19 cellular contexts compared by ENCODE assay signal in genomic region chr17:49021095-49021767, GRCh38. TPM values are rescaled to one million over a fixed set of nuclear protein-coding genes. Genes with fewer than 3 reads are reported as not detected.
DNase-seq lines count a peak whose midpoint lies in the region; ATAC-seq and TF ChIP-seq lines count a peak whose summit lies in the region.
"Had no signal": no experiment of that assay in that cellular context is flagged by ENCODE, and none has a peak within 500 bp of the region (broad histone marks: within the 10 kb centered on the region; RNA-seq: fewer than 3 reads in every experiment).

No MANE protein-coding gene starts in this region.

- H3K27me3 ChIP-seq in ectodermal cell (ENCODE audit: control insufficient read depth, insufficient read depth, low read length, poor library complexity, severe bottlenecking) (no peaks in the 10 kb centered on the region), dorsolateral prefrontal cortex (peaks cover 0 to 53% (median 28%) of the 10 kb centered on the region in 45 donors)

- TF ChIP-seq CTCF in nephron (IDR thresholded peaks at IDR 0.05; ENCODE audit: unreplicated experiment in 3 of 3): no peak
- TF ChIP-seq CTCF in dorsolateral prefrontal cortex (IDR thresholded peaks at IDR 0.05 in 54 of 56, conservative IDR thresholded peaks at IDR 0.05 in 2 of 56; ENCODE audit: low read depth in 1 of 56, partially characterized antibody in 56 of 56): no peak

- H3K4me3 Mint-ChIP-seq in nephron: peak overlapping the region; percentile 28 to 60 (median 32)
- H3K4me3 Mint-ChIP-seq in stimulated activated effector memory CD8-positive, alpha-beta T cell treated with anti-CD3 and anti-CD28 coated beads, Interleukin-12 subunit alpha, Interleukin-12 subunit beta, amount 100 ng/mL, for 72 hours: no peak overlapping the region
- H3K4me3 Mint-ChIP-seq: activated T-helper 1 cell treated with anti-CD3 and anti-CD28 coated beads, Interleukin-12 subunit alpha, Interleukin-12 subunit beta, Interleukin-2, Interleukin-4 antibody, amounts not matched to agents 30 ng/mL and 10 ng/mL and 1 ng/mL, durations not matched to agents 14 hours and 24 hours and 36 hours; immature natural killer cell had no signal

- ATAC-seq in stimulated activated effector memory CD8-positive, alpha-beta T cell treated with anti-CD3 and anti-CD28 coated beads, Interleukin-12 subunit alpha, Interleukin-12 subunit beta, amount 100 ng/mL, for 72 hours: no peak

- WGBS in ectodermal cell, 2 experiments: 24 to 28% methylated on average over 5 of the region's 5 CpGs

- no peaks in the 10 kb centered on the region for H3K27me3 Mint-ChIP-seq in nephron (ENCODE audit: low read depth)

- H3K9me3 Mint-ChIP-seq in nephron: no peaks in the 10 kb centered on the region
- H3K9me3 Mint-ChIP-seq in stimulated activated effector memory CD8-positive, alpha-beta T cell treated with anti-CD3 and anti-CD28 coated beads, Interleukin-12 subunit alpha, Interleukin-12 subunit beta, amount 100 ng/mL, for 72 hours: no peaks in the 10 kb centered on the region
- H3K9me3 Mint-ChIP-seq: activated T-helper 1 cell treated with anti-CD3 and anti-CD28 coated beads, Interleukin-12 subunit alpha, Interleukin-12 subunit beta, Interleukin-2, Interleukin-4 antibody, amounts not matched to agents 30 ng/mL and 10 ng/mL and 1 ng/mL, durations not matched to agents 14 hours and 24 hours and 36 hours; immature natural killer cell had no signal

- H3K4me3 ChIP-seq in ectodermal cell (ENCODE audit: insufficient read depth, low read depth, low read length): peak overlapping the region; percentile 19
- no peak overlapping the region for H3K4me3 ChIP-seq in dorsolateral prefrontal cortex
- H3K4me3 ChIP-seq: adrenal gland, suprapubic skin had no signal

- in situ Hi-C loops in Caki2 (cut with HindIII; ENCODE audit: low pct_unique_long_range_greater_than_20kb, low sequenced_read_pairs): no loop called here

- intact Hi-C loops in dorsolateral prefrontal cortex (cut with DNase I): no loop called here

- H3K27ac ChIP-seq in ectodermal cell (ENCODE audit: insufficient read depth, low read depth, low read length, poor library complexity, severe bottlenecking): peak overlapping the region; percentile 97
- H3K27ac ChIP-seq in dorsolateral prefrontal cortex: no peak overlapping the region
- H3K27ac ChIP-seq: adrenal gland, suprapubic skin had no signal

- peaks cover 25% of the 10 kb centered on the region for H3K36me3 Mint-ChIP-seq in nephron (ENCODE audit: low read depth)
- no peaks in the 10 kb centered on the region for H3K36me3 Mint-ChIP-seq in stimulated activated effector memory CD8-positive, alpha-beta T cell treated with anti-CD3 and anti-CD28 coated beads, Interleukin-12 subunit alpha, Interleukin-12 subunit beta, amount 100 ng/mL, for 72 hours
- H3K36me3 Mint-ChIP-seq: immature natural killer cell had no signal

- H3K27ac Mint-ChIP-seq in nephron: peak overlapping the region; percentile 93 to 97 (median 96)
- H3K27ac Mint-ChIP-seq in stimulated activated effector memory CD8-positive, alpha-beta T cell treated with anti-CD3 and anti-CD28 coated beads, Interleukin-12 subunit alpha, Interleukin-12 subunit beta, amount 100 ng/mL, for 72 hours: no peak overlapping the region
- H3K27ac Mint-ChIP-seq: activated T-helper 1 cell treated with anti-CD3 and anti-CD28 coated beads, Interleukin-12 subunit alpha, Interleukin-12 subunit beta, Interleukin-2, Interleukin-4 antibody, amounts not matched to agents 30 ng/mL and 10 ng/mL and 1 ng/mL, durations not matched to agents 14 hours and 24 hours and 36 hours; immature natural killer cell had no signal

- DNase-seq in Caki2 (ENCODE audit: low read depth): peak; percentile 16
- DNase-seq in LHCN-M2 (ENCODE audit: low read depth): peak; percentile 48
- DNase-seq in dorsolateral prefrontal cortex: no peak
- DNase-seq in stimulated activated effector memory CD8-positive, alpha-beta T cell treated with anti-CD3 and anti-CD28 coated beads, Interleukin-12 subunit alpha, Interleukin-12 subunit beta, amount 100 ng/mL, for 72 hours (ENCODE audit: low spot score in 2 of 2): no peak
- no peak for DNase-seq in stimulated activated CD4-positive, alpha-beta T cell treated with anti-CD3 and anti-CD28 coated beads, Interleukin-15, amount 100 ng/mL, for 24 hours
- no peak for DNase-seq in OCI-M2 (lab: John Stamatoyannopoulos, UW; ENCODE audit: unreplicated experiment)
- DNase-seq: adrenal gland, AML-193, dermis blood vessel endothelial cell, immature natural killer cell, MM.1S, NCI-H2081, NCI-H524 treated with DMSO at 0.1 percent for 48 hours, posterior cingulate gyrus, RPMI8226 had no signal

- H3K36me3 ChIP-seq in ectodermal cell (ENCODE audit: control insufficient read depth, insufficient read depth, low read length): peaks cover 2% of the 10 kb centered on the region
- H3K36me3 ChIP-seq: adrenal gland, suprapubic skin had no signal

- H3K4me1 Mint-ChIP-seq in nephron: peaks cover 58% of the 10 kb centered on the region
- no peaks in the 10 kb centered on the region for H3K4me1 Mint-ChIP-seq in stimulated activated effector memory CD8-positive, alpha-beta T cell treated with anti-CD3 and anti-CD28 coated beads, Interleukin-12 subunit alpha, Interleukin-12 subunit beta, amount 100 ng/mL, for 72 hours
- H3K4me1 Mint-ChIP-seq: immature natural killer cell had no signal

- H3K4me1 ChIP-seq in ectodermal cell (ENCODE audit: control insufficient read depth, insufficient read depth, low read length): peaks cover 66% of the 10 kb centered on the region
- H3K4me1 ChIP-seq: adrenal gland had no signal

- no peaks in the 10 kb centered on the region for H3K9me3 ChIP-seq in ectodermal cell (ENCODE audit: control insufficient read depth, low read length)
- H3K9me3 ChIP-seq: adrenal gland, suprapubic skin had no signal

RNA-seq across cellular contexts. Expression of gene IGF2BP1, which starts 24.0 kb away (rescaled TPM):
- total RNA-seq in Caki2 (2014; rRNA removed; shearing (Covaris generic); ENCODE audit: low replicate concordance): 0.29 and 1.2 TPM in 2 replicates
- total RNA-seq in LHCN-M2 (2014; rRNA removed): 5.6 and 6.4 TPM in 2 replicates
- 22.1 TPM for polyA plus RNA-seq in LHCN-M2 (2012)
- polyA plus RNA-seq in ectodermal cell (2013, experiment 1 of 4): 165 TPM
- 198 TPM for polyA plus RNA-seq in ectodermal cell (2013, experiment 2 of 4)
- polyA plus RNA-seq in ectodermal cell (2013, experiment 3 of 4): 127 TPM
- polyA plus RNA-seq in ectodermal cell (2013, experiment 4 of 4): 141 TPM
- total RNA-seq in dorsolateral prefrontal cortex: not detected
- total RNA-seq: activated T-helper 1 cell treated with anti-CD3 and anti-CD28 coated beads, Interleukin-12 subunit alpha, Interleukin-12 subunit beta, Interleukin-2, Interleukin-4 antibody, amounts not matched to agents 30 ng/mL and 10 ng/mL and 1 ng/mL, durations not matched to agents 14 hours and 24 hours and 36 hours; suprapubic skin had no signal
- polyA plus RNA-seq: immature natural killer cell had no signal

RNA-seq across cellular contexts. Expression of gene GIP, which starts 52.8 kb away (rescaled TPM):
- not detected in 2 replicates for total RNA-seq in Caki2 (2014; rRNA removed; shearing (Covaris generic); ENCODE audit: low replicate concordance)
- total RNA-seq in LHCN-M2 (2014; rRNA removed) (not detected in 2 replicates), dorsolateral prefrontal cortex (not detected)
- 1.2 TPM for polyA plus RNA-seq in LHCN-M2 (2012)
- not detected for polyA plus RNA-seq in ectodermal cell (2013, experiment 1 of 4)
- 0.30 TPM for polyA plus RNA-seq in ectodermal cell (2013, experiment 2 of 4)
- not detected for polyA plus RNA-seq in ectodermal cell (2013, experiment 3 of 4)
- polyA plus RNA-seq in ectodermal cell (2013, experiment 4 of 4): not detected
- total RNA-seq: activated T-helper 1 cell treated with anti-CD3 and anti-CD28 coated beads, Interleukin-12 subunit alpha, Interleukin-12 subunit beta, Interleukin-2, Interleukin-4 antibody, amounts not matched to agents 30 ng/mL and 10 ng/mL and 1 ng/mL, durations not matched to agents 14 hours and 24 hours and 36 hours; dermis blood vessel endothelial cell; suprapubic skin had no signal
- polyA plus RNA-seq: immature natural killer cell had no signal

Comparison
In these comparisons a context has a peak if more than half of its experiments do, and no peak if none do; other contexts are left out.
1. DNase-seq: peak in Caki2 (single experiment) and LHCN-M2 (single experiment); none in dorsolateral prefrontal cortex (0 of 10), stimulated activated effector memory CD8-positive, alpha-beta T cell treated with anti-CD3 and anti-CD28 coated beads, Interleukin-12 subunit alpha, Interleukin-12 subunit beta, amount 100 ng/mL, for 72 hours (0 of 2), stimulated activated CD4-positive, alpha-beta T cell treated with anti-CD3 and anti-CD28 coated beads, Interleukin-15, amount 100 ng/mL, for 24 hours (single experiment) and OCI-M2 (single experiment).